1 cellular context compared by ENCODE assay signal in genomic region chr10:5412277-5412941, GRCh38.
A peak's percentile ranks its signal among the peaks of the same experiment; 100 is the strongest.
TF ChIP-seq lines count a peak whose summit lies in the region.

Gene NET1 (plus strand): TSS chr10:5412557. CDS start chr10:5412693, 136 bp downstream.

TF ChIP-seq in HepG2, 621 proteins besides CTCF, POLR2A, EP300 and RAD21 (continued from another document and continues in another):
- TF ChIP-seq JUND (CRISPR knock-in tag; IDR thresholded peaks at IDR 0.05) (no peak), ZNF746 (CRISPR knock-in tag; IDR thresholded peaks at IDR 0.05) (no peak), CENPX (CRISPR knock-in tag; IDR thresholded peaks at IDR 0.05) (no peak), ZNF564 (CRISPR knock-in tag; IDR thresholded peaks at IDR 0.05) (no peak), NKX3-1 (CRISPR knock-in tag; IDR thresholded peaks at IDR 0.05) (no peak), MTA3 (CRISPR knock-in tag; IDR thresholded peaks at IDR 0.05) (no peak), POGZ (CRISPR knock-in tag; IDR thresholded peaks at IDR 0.05) (peak; percentile 36; the same call in 1 of the 2 replicates), ZNF547 (CRISPR knock-in tag; IDR thresholded peaks at IDR 0.05) (no peak), JUN (CRISPR knock-in tag; IDR thresholded peaks at IDR 0.05) (no peak), U2AF2 (IDR thresholded peaks at IDR 0.05; ENCODE audit: low read depth, low read length) (no peak), SUZ12 (IDR thresholded peaks at IDR 0.05; ENCODE audit: low read depth, low read length) (no peak), ZNF331 (CRISPR knock-in tag; IDR thresholded peaks at IDR 0.05) (no peak), POLR2AphosphoS2 (IDR thresholded peaks at IDR 0.05; ENCODE audit: low read depth, low read length) (no peak), ZFY (CRISPR knock-in tag; IDR thresholded peaks at IDR 0.05) (peak; percentile 76), ARHGAP35 (CRISPR knock-in tag; IDR thresholded peaks at IDR 0.05; ENCODE audit: borderline replicate concordance) (no peak), ZNF790 (CRISPR knock-in tag; IDR thresholded peaks at IDR 0.05; ENCODE audit: borderline replicate concordance) (no peak), HNRNPLL (IDR thresholded peaks at IDR 0.05; ENCODE audit: low read depth, low read length, poor library complexity, severe bottlenecking) (no peak), CCDC6 (CRISPR knock-in tag; IDR thresholded peaks at IDR 0.05) (no peak), FOSL1 (CRISPR knock-in tag; IDR thresholded peaks at IDR 0.05; ENCODE audit: borderline replicate concordance) (no peak), RELA (CRISPR knock-in tag; IDR thresholded peaks at IDR 0.05) (no peak), FOXC1 (CRISPR knock-in tag; IDR thresholded peaks at IDR 0.05; ENCODE audit: borderline replicate concordance) (no peak), YEATS4 (CRISPR knock-in tag; IDR thresholded peaks at IDR 0.05; ENCODE audit: borderline replicate concordance) (peak; percentile 74), EEA1 (CRISPR knock-in tag; IDR thresholded peaks at IDR 0.05; ENCODE audit: borderline replicate concordance) (no peak), NCOA1 (CRISPR knock-in tag; IDR thresholded peaks at IDR 0.05) (no peak), ZNF839 (CRISPR knock-in tag; IDR thresholded peaks at IDR 0.05; ENCODE audit: borderline replicate concordance) (no peak), ELF3 (CRISPR knock-in tag; IDR thresholded peaks at IDR 0.05) (no peak), DNMT1 (CRISPR knock-in tag; IDR thresholded peaks at IDR 0.05) (no peak), ZSCAN21 (CRISPR knock-in tag; IDR thresholded peaks at IDR 0.05; ENCODE audit: borderline replicate concordance) (peak; percentile 56; the same call in 1 of the 2 replicates), ATF5 (CRISPR knock-in tag; IDR thresholded peaks at IDR 0.05; ENCODE audit: low read depth) (no peak), AGO1 (IDR thresholded peaks at IDR 0.05; ENCODE audit: low read depth, low read length, poor library complexity, severe bottlenecking) (no peak), ZNF557 (CRISPR knock-in tag; IDR thresholded peaks at IDR 0.05) (no peak), ZNF292 (CRISPR knock-in tag; IDR thresholded peaks at IDR 0.05; ENCODE audit: borderline replicate concordance, low read depth) (no peak), SMC3 (IDR thresholded peaks at IDR 0.05; ENCODE audit: low read length) (no peak), ELK4 (CRISPR knock-in tag; IDR thresholded peaks at IDR 0.05; ENCODE audit: borderline replicate concordance) (no peak), SRF (IDR thresholded peaks at IDR 0.05; ENCODE audit: low read depth, low read length) (no peak), RARG (CRISPR knock-in tag; IDR thresholded peaks at IDR 0.05; ENCODE audit: low read depth) (no peak), LBX2 (CRISPR knock-in tag; IDR thresholded peaks at IDR 0.05; ENCODE audit: borderline replicate concordance) (no peak), ZNF30 (CRISPR knock-in tag; IDR thresholded peaks at IDR 0.05) (no peak), GATAD1 (CRISPR knock-in tag; IDR thresholded peaks at IDR 0.05) (no peak), PHF8 (CRISPR knock-in tag; IDR thresholded peaks at IDR 0.05) (peak; percentile 85), NR1H2 (CRISPR knock-in tag; IDR thresholded peaks at IDR 0.05; ENCODE audit: borderline replicate concordance, low read depth) (no peak), HOXA9 (CRISPR knock-in tag; IDR thresholded peaks at IDR 0.05; ENCODE audit: borderline replicate concordance) (no peak), HIVEP1 (CRISPR knock-in tag; IDR thresholded peaks at IDR 0.05) (0 out of 2 replicates have a peak, but pooled peaks have one; percentile 26)
- TF ChIP-seq, protein P1, sequence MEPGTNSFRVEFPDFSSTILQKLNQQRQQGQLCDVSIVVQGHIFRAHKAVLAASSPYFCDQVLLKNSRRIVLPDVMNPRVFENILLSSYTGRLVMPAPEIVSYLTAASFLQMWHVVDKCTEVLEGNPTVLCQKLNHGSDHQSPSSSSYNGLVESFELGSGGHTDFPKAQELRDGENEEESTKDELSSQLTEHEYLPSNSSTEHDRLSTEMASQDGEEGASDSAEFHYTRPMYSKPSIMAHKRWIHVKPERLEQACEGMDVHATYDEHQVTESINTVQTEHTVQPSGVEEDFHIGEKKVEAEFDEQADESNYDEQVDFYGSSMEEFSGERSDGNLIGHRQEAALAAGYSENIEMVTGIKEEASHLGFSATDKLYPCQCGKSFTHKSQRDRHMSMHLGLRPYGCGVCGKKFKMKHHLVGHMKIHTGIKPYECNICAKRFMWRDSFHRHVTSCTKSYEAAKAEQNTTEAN (CRISPR knock-in tag; conservative IDR thresholded peaks at IDR 0.05), result no peak
- TF ChIP-seq, protein P2, sequence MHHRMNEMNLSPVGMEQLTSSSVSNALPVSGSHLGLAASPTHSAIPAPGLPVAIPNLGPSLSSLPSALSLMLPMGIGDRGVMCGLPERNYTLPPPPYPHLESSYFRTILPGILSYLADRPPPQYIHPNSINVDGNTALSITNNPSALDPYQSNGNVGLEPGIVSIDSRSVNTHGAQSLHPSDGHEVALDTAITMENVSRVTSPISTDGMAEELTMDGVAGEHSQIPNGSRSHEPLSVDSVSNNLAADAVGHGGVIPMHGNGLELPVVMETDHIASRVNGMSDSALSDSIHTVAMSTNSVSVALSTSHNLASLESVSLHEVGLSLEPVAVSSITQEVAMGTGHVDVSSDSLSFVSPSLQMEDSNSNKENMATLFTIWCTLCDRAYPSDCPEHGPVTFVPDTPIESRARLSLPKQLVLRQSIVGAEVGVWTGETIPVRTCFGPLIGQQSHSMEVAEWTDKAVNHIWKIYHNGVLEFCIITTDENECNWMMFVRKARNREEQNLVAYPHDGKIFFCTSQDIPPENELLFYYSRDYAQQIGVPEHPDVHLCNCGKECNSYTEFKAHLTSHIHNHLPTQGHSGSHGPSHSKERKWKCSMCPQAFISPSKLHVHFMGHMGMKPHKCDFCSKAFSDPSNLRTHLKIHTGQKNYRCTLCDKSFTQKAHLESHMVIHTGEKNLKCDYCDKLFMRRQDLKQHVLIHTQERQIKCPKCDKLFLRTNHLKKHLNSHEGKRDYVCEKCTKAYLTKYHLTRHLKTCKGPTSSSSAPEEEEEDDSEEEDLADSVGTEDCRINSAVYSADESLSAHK (CRISPR knock-in tag; IDR thresholded peaks at IDR 0.05; ENCODE audit: borderline replicate concordance), result no peak
- TF ChIP-seq, protein P3, sequence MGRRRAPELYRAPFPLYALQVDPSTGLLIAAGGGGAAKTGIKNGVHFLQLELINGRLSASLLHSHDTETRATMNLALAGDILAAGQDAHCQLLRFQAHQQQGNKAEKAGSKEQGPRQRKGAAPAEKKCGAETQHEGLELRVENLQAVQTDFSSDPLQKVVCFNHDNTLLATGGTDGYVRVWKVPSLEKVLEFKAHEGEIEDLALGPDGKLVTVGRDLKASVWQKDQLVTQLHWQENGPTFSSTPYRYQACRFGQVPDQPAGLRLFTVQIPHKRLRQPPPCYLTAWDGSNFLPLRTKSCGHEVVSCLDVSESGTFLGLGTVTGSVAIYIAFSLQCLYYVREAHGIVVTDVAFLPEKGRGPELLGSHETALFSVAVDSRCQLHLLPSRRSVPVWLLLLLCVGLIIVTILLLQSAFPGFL (CRISPR knock-in tag; IDR thresholded peaks at IDR 0.05), result no peak
- TF ChIP-seq, protein P4, sequence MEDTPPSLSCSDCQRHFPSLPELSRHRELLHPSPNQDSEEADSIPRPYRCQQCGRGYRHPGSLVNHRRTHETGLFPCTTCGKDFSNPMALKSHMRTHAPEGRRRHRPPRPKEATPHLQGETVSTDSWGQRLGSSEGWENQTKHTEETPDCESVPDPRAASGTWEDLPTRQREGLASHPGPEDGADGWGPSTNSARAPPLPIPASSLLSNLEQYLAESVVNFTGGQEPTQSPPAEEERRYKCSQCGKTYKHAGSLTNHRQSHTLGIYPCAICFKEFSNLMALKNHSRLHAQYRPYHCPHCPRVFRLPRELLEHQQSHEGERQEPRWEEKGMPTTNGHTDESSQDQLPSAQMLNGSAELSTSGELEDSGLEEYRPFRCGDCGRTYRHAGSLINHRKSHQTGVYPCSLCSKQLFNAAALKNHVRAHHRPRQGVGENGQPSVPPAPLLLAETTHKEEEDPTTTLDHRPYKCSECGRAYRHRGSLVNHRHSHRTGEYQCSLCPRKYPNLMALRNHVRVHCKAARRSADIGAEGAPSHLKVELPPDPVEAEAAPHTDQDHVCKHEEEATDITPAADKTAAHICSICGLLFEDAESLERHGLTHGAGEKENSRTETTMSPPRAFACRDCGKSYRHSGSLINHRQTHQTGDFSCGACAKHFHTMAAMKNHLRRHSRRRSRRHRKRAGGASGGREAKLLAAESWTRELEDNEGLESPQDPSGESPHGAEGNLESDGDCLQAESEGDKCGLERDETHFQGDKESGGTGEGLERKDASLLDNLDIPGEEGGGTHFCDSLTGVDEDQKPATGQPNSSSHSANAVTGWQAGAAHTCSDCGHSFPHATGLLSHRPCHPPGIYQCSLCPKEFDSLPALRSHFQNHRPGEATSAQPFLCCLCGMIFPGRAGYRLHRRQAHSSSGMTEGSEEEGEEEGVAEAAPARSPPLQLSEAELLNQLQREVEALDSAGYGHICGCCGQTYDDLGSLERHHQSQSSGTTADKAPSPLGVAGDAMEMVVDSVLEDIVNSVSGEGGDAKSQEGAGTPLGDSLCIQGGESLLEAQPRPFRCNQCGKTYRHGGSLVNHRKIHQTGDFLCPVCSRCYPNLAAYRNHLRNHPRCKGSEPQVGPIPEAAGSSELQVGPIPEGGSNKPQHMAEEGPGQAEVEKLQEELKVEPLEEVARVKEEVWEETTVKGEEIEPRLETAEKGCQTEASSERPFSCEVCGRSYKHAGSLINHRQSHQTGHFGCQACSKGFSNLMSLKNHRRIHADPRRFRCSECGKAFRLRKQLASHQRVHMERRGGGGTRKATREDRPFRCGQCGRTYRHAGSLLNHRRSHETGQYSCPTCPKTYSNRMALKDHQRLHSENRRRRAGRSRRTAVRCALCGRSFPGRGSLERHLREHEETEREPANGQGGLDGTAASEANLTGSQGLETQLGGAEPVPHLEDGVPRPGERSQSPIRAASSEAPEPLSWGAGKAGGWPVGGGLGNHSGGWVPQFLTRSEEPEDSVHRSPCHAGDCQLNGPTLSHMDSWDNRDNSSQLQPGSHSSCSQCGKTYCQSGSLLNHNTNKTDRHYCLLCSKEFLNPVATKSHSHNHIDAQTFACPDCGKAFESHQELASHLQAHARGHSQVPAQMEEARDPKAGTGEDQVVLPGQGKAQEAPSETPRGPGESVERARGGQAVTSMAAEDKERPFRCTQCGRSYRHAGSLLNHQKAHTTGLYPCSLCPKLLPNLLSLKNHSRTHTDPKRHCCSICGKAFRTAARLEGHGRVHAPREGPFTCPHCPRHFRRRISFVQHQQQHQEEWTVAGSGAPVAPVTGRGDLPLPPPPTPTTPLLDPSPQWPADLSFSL (CRISPR knock-in tag; IDR thresholded peaks at IDR 0.05), result no peak
- TF ChIP-seq, protein P5, sequence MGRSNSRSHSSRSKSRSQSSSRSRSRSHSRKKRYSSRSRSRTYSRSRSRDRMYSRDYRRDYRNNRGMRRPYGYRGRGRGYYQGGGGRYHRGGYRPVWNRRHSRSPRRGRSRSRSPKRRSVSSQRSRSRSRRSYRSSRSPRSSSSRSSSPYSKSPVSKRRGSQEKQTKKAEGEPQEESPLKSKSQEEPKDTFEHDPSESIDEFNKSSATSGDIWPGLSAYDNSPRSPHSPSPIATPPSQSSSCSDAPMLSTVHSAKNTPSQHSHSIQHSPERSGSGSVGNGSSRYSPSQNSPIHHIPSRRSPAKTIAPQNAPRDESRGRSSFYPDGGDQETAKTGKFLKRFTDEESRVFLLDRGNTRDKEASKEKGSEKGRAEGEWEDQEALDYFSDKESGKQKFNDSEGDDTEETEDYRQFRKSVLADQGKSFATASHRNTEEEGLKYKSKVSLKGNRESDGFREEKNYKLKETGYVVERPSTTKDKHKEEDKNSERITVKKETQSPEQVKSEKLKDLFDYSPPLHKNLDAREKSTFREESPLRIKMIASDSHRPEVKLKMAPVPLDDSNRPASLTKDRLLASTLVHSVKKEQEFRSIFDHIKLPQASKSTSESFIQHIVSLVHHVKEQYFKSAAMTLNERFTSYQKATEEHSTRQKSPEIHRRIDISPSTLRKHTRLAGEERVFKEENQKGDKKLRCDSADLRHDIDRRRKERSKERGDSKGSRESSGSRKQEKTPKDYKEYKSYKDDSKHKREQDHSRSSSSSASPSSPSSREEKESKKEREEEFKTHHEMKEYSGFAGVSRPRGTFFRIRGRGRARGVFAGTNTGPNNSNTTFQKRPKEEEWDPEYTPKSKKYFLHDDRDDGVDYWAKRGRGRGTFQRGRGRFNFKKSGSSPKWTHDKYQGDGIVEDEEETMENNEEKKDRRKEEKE (IDR thresholded peaks at IDR 0.05), result no peak
